In the genomic region with DNA sequence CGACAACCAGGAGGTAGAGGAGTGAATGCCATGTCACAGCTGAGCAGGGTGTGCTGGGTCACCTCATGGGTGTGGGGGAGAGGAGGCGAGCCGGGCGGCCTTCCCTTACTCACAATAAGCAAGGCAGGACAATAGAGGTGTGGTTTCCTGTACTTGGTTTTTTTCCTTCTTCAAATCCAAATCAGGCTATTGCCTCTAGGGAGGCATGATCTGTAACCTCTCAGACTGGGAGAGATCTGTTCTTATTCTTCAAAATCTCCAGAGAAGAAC, we compare ENCODE assay signal across 19 cellular contexts.
"Had no signal": no experiment of that assay in that cellular context is flagged by ENCODE, and none has a peak within 500 bp of the region (broad histone marks: within the 10 kb centered on the region; RNA-seq: fewer than 3 reads in every experiment).

No MANE protein-coding gene starts in this region.

- DNase-seq: activated CD4-positive, alpha-beta T cell treated with anti-CD3 and anti-CD28 coated beads for 48 hours; activated CD8-positive, alpha-beta T cell treated with anti-CD3 and anti-CD28 coated beads for 36 hours; activated effector memory CD4-positive, alpha-beta T cell treated with Interleukin-2 at 50 U/mL for 16 hours; activated T-cell treated with anti-CD3 and anti-CD28 coated beads, Interleukin-2, amount 50 U/mL, for 4 hours; adrenal gland; effector CD8-positive, alpha-beta T cell; mesendoderm; pancreas; SHP77; stimulated activated CD4-positive, alpha-beta T cell treated with anti-CD3 and anti-CD28 coated beads, Interleukin-2, amount 100 ng/mL, for 48 hours; stimulated activated naive B cell treated with anti-CD40 and anti-IgM and Interleukin-4, amounts not matched to agents 10 μg/mL and 1 μg/mL and 100 μg/mL, for 72 hours; thyroid gland had no signal

- H3K4me2 ChIP-seq: neural progenitor cell had no signal

- H3K4me1 ChIP-seq: adrenal gland, neural progenitor cell had no signal

- ATAC-seq: activated CD8-positive, alpha-beta T cell treated with anti-CD3 and anti-CD28 coated beads for 36 hours; activated T-cell treated with anti-CD3 and anti-CD28 coated beads, Interleukin-2, amount 50 U/mL, for 4 hours; gastroesophageal sphincter; pancreas; stimulated activated naive B cell treated with anti-CD40 and anti-IgM and Interleukin-4, amounts not matched to agents 10 μg/mL and 1 μg/mL and 100 μg/mL, for 72 hours; WTC11 had no signal

- H3K9me3 ChIP-seq: adrenal gland, gastroesophageal sphincter, pancreas, thyroid gland had no signal

- H3K27ac Mint-ChIP-seq: activated CD8-positive, alpha-beta T cell treated with anti-CD3 and anti-CD28 coated beads for 36 hours; activated naive CD4-positive, alpha-beta T cell treated with anti-CD3 and anti-CD28 coated beads, Interleukin-2, amount 50 U/mL, for 24 hours; neural progenitor cell; stimulated activated naive B cell treated with anti-CD40 and anti-IgM and Interleukin-4, amounts not matched to agents 10 μg/mL and 1 μg/mL and 100 μg/mL, for 72 hours; T-helper 1 cell treated with Interleukin-12 subunit alpha and Interleukin-12 subunit beta and Interleukin-4 antibody, amounts not matched to agents 30 μg/mL and 1 μg/mL, for 36 hours; WTC11 had no signal

- H3K4me3 ChIP-seq: adrenal gland, gastroesophageal sphincter, neural progenitor cell, pancreas, thyroid gland had no signal

- H3K4me1 Mint-ChIP-seq: activated naive CD4-positive, alpha-beta T cell treated with anti-CD3 and anti-CD28 coated beads, Interleukin-2, amount 50 U/mL, for 24 hours; central memory CD8-positive, alpha-beta T cell; stimulated activated naive B cell treated with anti-CD40 and anti-IgM and Interleukin-4, amounts not matched to agents 10 μg/mL and 1 μg/mL and 100 μg/mL, for 72 hours had no signal

- H3K36me3 ChIP-seq: adrenal gland, gastroesophageal sphincter, neural progenitor cell, pancreas, thyroid gland had no signal

- H3K27me3 ChIP-seq: adrenal gland, gastroesophageal sphincter, neural progenitor cell, pancreas, thyroid gland had no signal

- H3K27ac ChIP-seq: adrenal gland, epithelial cell of prostate, neural progenitor cell, pancreas had no signal

- H3K27me3 Mint-ChIP-seq: activated naive CD4-positive, alpha-beta T cell treated with anti-CD3 and anti-CD28 coated beads, Interleukin-2, amount 50 U/mL, for 24 hours; stimulated activated naive B cell treated with anti-CD40 and anti-IgM and Interleukin-4, amounts not matched to agents 10 μg/mL and 1 μg/mL and 100 μg/mL, for 72 hours had no signal

- H3K9ac ChIP-seq: neural progenitor cell had no signal

- H3K4me3 Mint-ChIP-seq: activated CD8-positive, alpha-beta T cell treated with anti-CD3 and anti-CD28 coated beads for 36 hours; activated naive CD4-positive, alpha-beta T cell treated with anti-CD3 and anti-CD28 coated beads, Interleukin-2, amount 50 U/mL, for 24 hours; activated T-cell treated with anti-CD3 and anti-CD28 coated beads, Interleukin-2, amount 50 U/mL, for 4 hours; central memory CD8-positive, alpha-beta T cell; neural progenitor cell; stimulated activated naive B cell treated with anti-CD40 and anti-IgM and Interleukin-4, amounts not matched to agents 10 μg/mL and 1 μg/mL and 100 μg/mL, for 72 hours; T-helper 1 cell treated with Interleukin-12 subunit alpha and Interleukin-12 subunit beta and Interleukin-4 antibody, amounts not matched to agents 30 μg/mL and 1 μg/mL, for 36 hours; WTC11 had no signal

- H2AFZ ChIP-seq: neural progenitor cell had no signal

- H3K36me3 Mint-ChIP-seq: activated naive CD4-positive, alpha-beta T cell treated with anti-CD3 and anti-CD28 coated beads, Interleukin-2, amount 50 U/mL, for 24 hours; neural progenitor cell; stimulated activated naive B cell treated with anti-CD40 and anti-IgM and Interleukin-4, amounts not matched to agents 10 μg/mL and 1 μg/mL and 100 μg/mL, for 72 hours; WTC11 had no signal

- H3K9me3 Mint-ChIP-seq: activated CD8-positive, alpha-beta T cell treated with anti-CD3 and anti-CD28 coated beads for 36 hours; activated naive CD4-positive, alpha-beta T cell treated with anti-CD3 and anti-CD28 coated beads, Interleukin-2, amount 50 U/mL, for 24 hours; activated T-cell treated with anti-CD3 and anti-CD28 coated beads, Interleukin-2, amount 50 U/mL, for 4 hours; central memory CD8-positive, alpha-beta T cell; neural progenitor cell; stimulated activated naive B cell treated with anti-CD40 and anti-IgM and Interleukin-4, amounts not matched to agents 10 μg/mL and 1 μg/mL and 100 μg/mL, for 72 hours; T-helper 1 cell treated with Interleukin-12 subunit alpha and Interleukin-12 subunit beta and Interleukin-4 antibody, amounts not matched to agents 30 μg/mL and 1 μg/mL, for 36 hours; WTC11 had no signal
